ENCODE assay signal across 8 cellular contexts in genomic region chr5:43105369-43106289, GRCh38. TPM values are rescaled to one million over a fixed set of nuclear protein-coding genes. Genes with fewer than 3 reads are reported as not detected.
A peak's percentile ranks its signal among the peaks of the same experiment; 100 is the strongest.
DNase-seq lines count a peak whose midpoint lies in the region; ATAC-seq, FAIRE-seq and TF ChIP-seq lines count a peak whose summit lies in the region.

No MANE protein-coding gene starts in this region.

- no peaks in the 10 kb centered on the region for H3K36me3 ChIP-seq in adipocyte (ENCODE audit: control insufficient read depth, insufficient read depth, low read length, severe bottlenecking)
- peaks cover 0 to 4% (median 0%) of the 10 kb centered on the region in 9 donors for H3K36me3 ChIP-seq in heart left ventricle
- no peaks in the 10 kb centered on the region for H3K36me3 ChIP-seq in upper lobe of left lung

- H3K4me1 ChIP-seq in adipocyte (ENCODE audit: control insufficient read depth, insufficient read depth, low read length) = peaks cover 8% of the 10 kb centered on the region
- peaks cover 0 to 16% (median 4%) of the 10 kb centered on the region in 12 donors for H3K4me1 ChIP-seq in heart left ventricle
- H3K4me1 ChIP-seq in upper lobe of left lung = peaks cover 3 to 18% (median 9%) of the 10 kb centered on the region in 4 donors

- peak; percentile 98 to 100 (median 99) for TF ChIP-seq CTCF in heart left ventricle (IDR thresholded peaks at IDR 0.05)
- peak; percentile 96 to 100 (median 98) for TF ChIP-seq CTCF in upper lobe of left lung (IDR thresholded peaks at IDR 0.05)

- peak overlapping the region in 11 of 12 donors; percentile 35 to 77 (median 61) for H3K27ac ChIP-seq in heart left ventricle
- H3K27ac ChIP-seq in upper lobe of left lung = peak overlapping the region; percentile 45 to 78 (median 60)

- H3K9me3 ChIP-seq in adipocyte (ENCODE audit: control insufficient read depth, low read length) = no peaks in the 10 kb centered on the region
- no peaks in the 10 kb centered on the region for H3K9me3 ChIP-seq in heart left ventricle
- no peaks in the 10 kb centered on the region for H3K9me3 ChIP-seq in upper lobe of left lung

- DNase-seq in GM12891 (ENCODE audit: insufficient read length, low spot score) (peak; percentile 69), NCI-H1436 (lab: John Stamatoyannopoulos, UW) (peak; percentile 89), SW480 (ENCODE audit: low spot score) (peak; percentile 93), adipocyte (ENCODE audit: low read depth) (peak; percentile 98), heart left ventricle (peak; percentile 89 to 93 (median 90)), posterior vena cava (ENCODE audit: low spot score) (peak; percentile 96), upper lobe of left lung (peak in 1 of 2 donors; percentile 92)

- TF ChIP-seq POLR2A in GM12891 (IDR thresholded peaks at IDR 0.05; ENCODE audit: low read depth, low read length) (no peak), heart left ventricle (IDR thresholded peaks at IDR 0.05) (peak in 1 of 2 donors; percentile 23), upper lobe of left lung (IDR thresholded peaks at IDR 0.05) (no peak)

- peak overlapping the region; percentile 52 for H3K9ac ChIP-seq in adipocyte (ENCODE audit: low read length)

- intact Hi-C loops in heart left ventricle (cut with DNase I) = loop anchor here in 9 of 10 donors (5.0 to 10.0 kb wide), 11 partner anchors 33 to 289 kb away; partner anchors contain the start of gene HMGCS1 (in 1 of the 9)
- intact Hi-C loops in posterior vena cava (cut with DNase I) = loop anchor here in 1 of 2 donors (10.0 kb wide), 1 partner anchor 279 kb away; no protein-coding TSS in a partner anchor

- ATAC-seq in HG02852 (IDR thresholded peaks at IDR 0.05; ENCODE audit: unreplicated experiment) = peak; percentile 91
- ATAC-seq in heart left ventricle = peak; percentile 90 to 94 (median 90)
- peak; percentile 97 to 99 for ATAC-seq in upper lobe of left lung (ENCODE audit: low FRiP score in 2 of 2)

- 4 to 6% (median 5%) methylated on average over 20 of the region's 20 CpGs for WGBS in heart left ventricle, 4 donors
- 6% methylated on average over 14 to 20 of the region's 20 CpGs for WGBS in upper lobe of left lung, 2 donors

- peak; percentile 95 for FAIRE-seq in GM12891 (lab: Jason Lieb, UNC)

- H3K27me3 ChIP-seq in adipocyte (replicated peaks; ENCODE audit: control insufficient read depth, insufficient read depth, low read length) (no peaks in the 10 kb centered on the region), heart left ventricle (no peaks in the 10 kb centered on the region), upper lobe of left lung (no peaks in the 10 kb centered on the region)

- peak overlapping the region; percentile 79 for H3K4me3 ChIP-seq in adipocyte (ENCODE audit: low read length)
- peak overlapping the region in 11 of 12 donors; percentile 21 to 62 (median 50) for H3K4me3 ChIP-seq in heart left ventricle
- H3K4me3 ChIP-seq in upper lobe of left lung = peak overlapping the region in 3 of 4 donors; percentile 28 to 52 (median 50)

- TF ChIP-seq EP300 in upper lobe of left lung (IDR thresholded peaks at IDR 0.05) = no peak

TF ChIP-seq in GM12891, 5 proteins besides CTCF, POLR2A, EP300 and RAD21:
- no peak for TF ChIP-seq SPI1 (IDR thresholded peaks at IDR 0.05; ENCODE audit: low read depth, low read length)
- TF ChIP-seq PAX5 (IDR thresholded peaks at IDR 0.05; ENCODE audit: insufficient read depth, low read length, severe bottlenecking) = no peak
- peak; percentile 60; the same call in 1 of the 2 replicates for TF ChIP-seq POU2F2 (IDR thresholded peaks at IDR 0.05; ENCODE audit: low read depth, low read length)
- TF ChIP-seq TAF1 (IDR thresholded peaks at IDR 0.05; ENCODE audit: low read depth, low read length) = no peak
- TF ChIP-seq POLR2AphosphoS5 (IDR thresholded peaks at IDR 0.05; ENCODE audit: low read depth, low read length) = no peak
TF ChIP-seq in GM12891: peak in this region for 1.

RNA-seq across cellular contexts. Expression of gene ZNF131, which starts 15.1 kb away (rescaled TPM):
- 15.1 TPM for polyA plus RNA-seq in GM12891 (2012; ENCODE audit: low read depth, missing spikeins)
- total RNA-seq in heart left ventricle (10 to 100 TPM; 10.9 to 21.6 (median 13.3) TPM), posterior vena cava (10 to 100 TPM; 36.0 to 37.8 TPM), upper lobe of left lung (10 to 100 TPM; 19.4 to 70.2 (median 27.1) TPM)
- polyA plus RNA-seq in heart left ventricle = 10 to 100 TPM; 14.1 to 18.5 TPM
